ENCODE assay signal across 21 cellular contexts in the genomic region with DNA sequence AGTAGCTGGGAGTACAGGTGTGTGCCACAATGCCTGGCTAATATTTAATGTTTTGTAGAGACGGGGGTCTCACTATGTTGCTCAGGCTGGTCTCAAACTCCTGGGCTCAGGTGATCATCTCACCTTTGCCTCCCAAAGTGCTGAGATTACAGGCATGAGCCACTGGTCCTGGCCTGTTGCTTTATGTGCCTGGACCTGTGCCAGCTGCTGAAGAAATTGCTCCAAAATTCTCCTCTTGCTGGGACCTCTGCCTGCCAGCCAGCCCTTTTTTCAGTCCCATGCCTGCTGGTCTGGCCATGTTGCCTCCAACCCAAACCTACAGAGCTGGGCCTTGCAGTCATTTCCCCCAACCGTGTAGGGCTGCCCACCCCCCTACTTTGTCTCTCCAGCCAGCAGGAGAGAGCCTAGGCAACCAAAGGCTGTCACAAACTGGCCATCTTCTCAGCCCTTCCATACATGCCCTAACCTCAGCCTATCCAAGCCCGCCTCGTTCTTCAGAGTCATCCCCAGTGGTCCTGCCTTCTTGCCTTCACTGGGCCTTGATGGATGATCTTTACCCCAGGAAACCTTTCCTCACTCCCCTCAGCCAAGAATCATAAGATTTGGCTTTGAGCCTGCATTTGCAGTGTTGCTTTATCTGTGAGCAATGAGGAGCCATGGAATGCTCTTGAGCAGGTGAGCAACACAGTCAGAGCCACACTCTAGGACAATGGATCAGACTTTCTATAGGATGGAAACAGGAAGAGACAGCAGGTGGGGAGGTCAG. TPM values are rescaled to one million over a fixed set of nuclear protein-coding genes. Genes with fewer than 3 reads are reported as not detected.
DNase-seq lines count a peak whose midpoint lies in the region; ATAC-seq and TF ChIP-seq lines count a peak whose summit lies in the region.
"Had no signal": no experiment of that assay in that cellular context is flagged by ENCODE, and none has a peak within 500 bp of the region (broad histone marks: within the 10 kb centered on the region; RNA-seq: fewer than 3 reads in every experiment).

No MANE protein-coding gene starts in this region.

- H3K27me3 Mint-ChIP-seq in MCF 10A (ENCODE audit: insufficient read depth, unreplicated experiment) (no peaks in the 10 kb centered on the region), neural progenitor cell (ENCODE audit: insufficient read depth, low read depth) (peaks cover 7% of the 10 kb centered on the region)

- peaks cover 26% of the 10 kb centered on the region for H3K4me1 ChIP-seq in mammary epithelial cell (ENCODE audit: insufficient read depth, low read length)
- H3K4me1 ChIP-seq in esophagus squamous epithelium = peaks cover 24 to 87% (median 73%) of the 10 kb centered on the region in 3 donors
- peaks cover 4% of the 10 kb centered on the region for H3K4me1 ChIP-seq in neural progenitor cell
- H3K4me1 ChIP-seq in uterus = peaks cover 29 to 36% of the 10 kb centered on the region in 2 donors

- H3K27ac Mint-ChIP-seq in MCF 10A (ENCODE audit: low read depth, unreplicated experiment) (no peak overlapping the region), neural progenitor cell (peak overlapping the region; percentile 2)
- H3K27ac Mint-ChIP-seq: activated CD4-positive, alpha-beta T cell treated with anti-CD3 and anti-CD28 coated beads, Interleukin-2, amount 10 ng/mL, durations not matched to agents 24 days and 14 days had no signal

- H4K20me1 ChIP-seq in mammary epithelial cell (ENCODE audit: insufficient read depth, low read length) (no peaks in the 10 kb centered on the region), neural progenitor cell (ENCODE audit: low read depth) (no peaks in the 10 kb centered on the region)

- no peak overlapping the region for H3K4me3 ChIP-seq in mammary epithelial cell (replicated peaks in 1 of 3; ENCODE audit: insufficient read depth in 1 of 3, low read depth in 2 of 3, low read length in 3 of 3)
- no peak overlapping the region for H3K4me3 ChIP-seq in esophagus squamous epithelium
- H3K4me3 ChIP-seq in neural progenitor cell = no peak overlapping the region
- no peak overlapping the region for H3K4me3 ChIP-seq in uterus
- H3K4me3 ChIP-seq: Peyer's patch, tibial nerve had no signal

- no peak for TF ChIP-seq POLR2A in esophagus squamous epithelium (IDR thresholded peaks at IDR 0.05)
- TF ChIP-seq POLR2A in uterus (IDR thresholded peaks at IDR 0.05) = no peak

- CTCF ChIA-PET in MCF 10A (lab: Yijun Ruan, JAX) (interaction anchor here (0.6 to 1.5 kb wide), 9 partner anchors 8 to 749 kb away, joined by 3 to 7 read pairs (median 3); no protein-coding TSS in a partner anchor), mammary epithelial cell (lab: Charles Lee; ENCODE audit: low non-redundant PET) (no interaction called here)

- H3K27me3 ChIP-seq in mammary epithelial cell (ENCODE audit: insufficient read depth, low read length) = no peaks in the 10 kb centered on the region
- H3K27me3 ChIP-seq in esophagus squamous epithelium = no peaks in the 10 kb centered on the region
- no peaks in the 10 kb centered on the region for H3K27me3 ChIP-seq in neural progenitor cell
- H3K27me3 ChIP-seq in uterus = no peaks in the 10 kb centered on the region
- H3K27me3 ChIP-seq: Peyer's patch, tibial nerve had no signal

- DNase-seq in MCF 10A (ENCODE audit: unreplicated experiment) = peak; percentile 66
- no peak for DNase-seq in mammary epithelial cell
- no peak for DNase-seq in esophagus squamous epithelium (lab: John Stamatoyannopoulos, UW)
- DNase-seq in neural progenitor cell (ENCODE audit: low spot score) = no peak
- DNase-seq in uterus = peak; percentile 58 to 64
- no peak for DNase-seq in AG08396 (ENCODE audit: low spot score)
- DNase-seq: activated CD4-positive, alpha-beta T cell treated with anti-CD3 and anti-CD28 coated beads, Interleukin-2, amount 10 ng/mL, durations not matched to agents 24 days and 14 days; activated CD8-positive, alpha-beta memory T cell treated with anti-CD3 and anti-CD28 coated beads, Interleukin-2, amount 50 U/mL, for 4 hours; activated gamma-delta T cell treated with Interleukin-2 at 50 U/mL for 16 hours; DMS153; effector CD4-positive, alpha-beta T cell; KBM-7; NCI-H2107; occipital lobe had no signal

- H3K36me3 ChIP-seq in mammary epithelial cell (ENCODE audit: insufficient read depth, low read length) (no peaks in the 10 kb centered on the region), esophagus squamous epithelium (no peaks in the 10 kb centered on the region), neural progenitor cell (no peaks in the 10 kb centered on the region), uterus (no peaks in the 10 kb centered on the region)
- H3K36me3 ChIP-seq: tibial nerve had no signal

- dilution Hi-C loops in mammary epithelial cell (cut with HindIII; ENCODE audit: low sequenced_read_pairs) = no loop called here

- no peak overlapping the region for H3K9ac ChIP-seq in mammary epithelial cell (ENCODE audit: insufficient read depth, low read length)
- H3K9ac ChIP-seq in neural progenitor cell = no peak overlapping the region

- WGBS in mammary epithelial cell (ENCODE audit: low coverage, missing lambda C conversion rate) = 75% methylated on average over 4 of the region's 4 CpGs
- 49 to 71% methylated on average over 3 to 4 of the region's 4 CpGs for WGBS in esophagus squamous epithelium, 2 donors

- no peak overlapping the region for H3K4me3 Mint-ChIP-seq in MCF 10A (ENCODE audit: unreplicated experiment)
- H3K4me3 Mint-ChIP-seq in neural progenitor cell = no peak overlapping the region
- H3K4me3 Mint-ChIP-seq: activated CD4-positive, alpha-beta T cell treated with anti-CD3 and anti-CD28 coated beads, Interleukin-2, amount 10 ng/mL, durations not matched to agents 24 days and 14 days had no signal

- H3K79me2 ChIP-seq in mammary epithelial cell (ENCODE audit: insufficient read depth, low read length) = no peaks in the 10 kb centered on the region
- no peaks in the 10 kb centered on the region for H3K79me2 ChIP-seq in neural progenitor cell (ENCODE audit: low read depth)

- no peaks in the 10 kb centered on the region for H3F3A ChIP-seq in neural progenitor cell (ENCODE audit: low read depth)

- no peaks in the 10 kb centered on the region for H3K36me3 Mint-ChIP-seq in MCF 10A (ENCODE audit: insufficient read depth, unreplicated experiment)
- no peaks in the 10 kb centered on the region for H3K36me3 Mint-ChIP-seq in neural progenitor cell

- in situ Hi-C loops in mammary epithelial cell (cut with MboI; ENCODE audit: low sequenced_read_pairs in 2 of 2) = no loop called here

- no TSS peak for BruUV-seq in MCF 10A (replicated peaks; lab: Mats Ljungman, UMichigan)
- no TSS peak for BruUV-seq in mammary epithelial cell (replicated peaks; lab: Mats Ljungman, UMichigan)

- H3K4me1 Mint-ChIP-seq in MCF 10A (ENCODE audit: insufficient read depth, unreplicated experiment) (peaks cover 33% of the 10 kb centered on the region), neural progenitor cell (peaks cover 38% of the 10 kb centered on the region)
- H3K4me1 Mint-ChIP-seq: activated CD4-positive, alpha-beta T cell treated with anti-CD3 and anti-CD28 coated beads, Interleukin-2, amount 10 ng/mL, durations not matched to agents 24 days and 14 days had no signal

- H3K9me3 Mint-ChIP-seq in MCF 10A (ENCODE audit: unreplicated experiment) (no peaks in the 10 kb centered on the region), neural progenitor cell (no peaks in the 10 kb centered on the region)
- H3K9me3 Mint-ChIP-seq: activated CD4-positive, alpha-beta T cell treated with anti-CD3 and anti-CD28 coated beads, Interleukin-2, amount 10 ng/mL, durations not matched to agents 24 days and 14 days had no signal

- H2AFZ ChIP-seq in mammary epithelial cell (ENCODE audit: low read depth, low read length) (no peak overlapping the region), neural progenitor cell (replicated peaks) (no peak overlapping the region)

- ATAC-seq in GM18858 (IDR thresholded peaks at IDR 0.05; ENCODE audit: unreplicated experiment) (no peak), GM18868 (IDR thresholded peaks at IDR 0.05; ENCODE audit: unreplicated experiment) (no peak)
- ATAC-seq: SK-N-SH treated with all-trans-retinoic acid at 6 μM for 48 hours had no signal

- H3K4me2 ChIP-seq in mammary epithelial cell (ENCODE audit: insufficient read depth, low read depth, low read length) (no peak overlapping the region), neural progenitor cell (no peak overlapping the region)

- POLR2A ChIA-PET in MCF 10A (lab: Yijun Ruan, JAX) = interaction anchor here (0.8 to 1.2 kb wide), 6 partner anchors 10 to 88 kb away, joined by 3 to 5 read pairs (median 4); a partner anchor contains a TSS

- no peaks in the 10 kb centered on the region for H3K9me3 ChIP-seq in mammary epithelial cell (replicated peaks; ENCODE audit: insufficient read depth, low read length)
- H3K9me3 ChIP-seq in esophagus squamous epithelium = no peaks in the 10 kb centered on the region
- no peaks in the 10 kb centered on the region for H3K9me3 ChIP-seq in neural progenitor cell (ENCODE audit: low read depth)
- H3K9me3 ChIP-seq in uterus = no peaks in the 10 kb centered on the region
- H3K9me3 ChIP-seq: Peyer's patch, tibial nerve had no signal

- no peak for TF ChIP-seq CTCF in MCF 10A (IDR thresholded peaks at IDR 0.05; ENCODE audit: unreplicated experiment)
- TF ChIP-seq CTCF in mammary epithelial cell (conservative IDR thresholded peaks at IDR 0.05 in 1 of 2, IDR thresholded peaks at IDR 0.05 in 1 of 2; ENCODE audit: extremely low read depth in 1 of 2, insufficient read depth in 1 of 2, low read depth in 1 of 2, low read length in 2 of 2) = no peak
- TF ChIP-seq CTCF in esophagus squamous epithelium (IDR thresholded peaks at IDR 0.05) = no peak
- no peak for TF ChIP-seq CTCF in neural progenitor cell (IDR thresholded peaks at IDR 0.05)
- no peak for TF ChIP-seq CTCF in uterus (IDR thresholded peaks at IDR 0.05)

- intact Hi-C loops in MCF 10A (cut with micrococcal nuclease) (no loop called here), mammary epithelial cell (cut with micrococcal nuclease) (no loop called here), esophagus squamous epithelium (cut with DNase I) (no loop called here), uterus (cut with DNase I; ENCODE audit: low total_unique reads) (no loop called here)

- H3K27ac ChIP-seq in mammary epithelial cell (ENCODE audit: insufficient read depth, low read depth, low read length) (no peak overlapping the region), esophagus squamous epithelium (peak overlapping the region in 3 of 4 donors; percentile 10 to 58 (median 22)), neural progenitor cell (no peak overlapping the region), uterus (peak overlapping the region; percentile 65 to 86)
- H3K27ac ChIP-seq: C4-2B had no signal

RNA-seq across cellular contexts. Expression of a gene that starts 27.4 kb away (rescaled TPM):
- total RNA-seq in MCF 10A (2022) = 6.3 and 7.1 TPM in 2 replicates
- total RNA-seq in mammary epithelial cell = 1 to 10 TPM; 1.3 to 5.3 TPM
- polyA plus RNA-seq in mammary epithelial cell = 2.6 TPM
- polyA minus RNA-seq in mammary epithelial cell = 23.9 TPM
- total RNA-seq in esophagus squamous epithelium = 1 to 10 TPM; 2.5 to 8.8 (median 5.6) TPM
- 0.41 and 1.3 TPM in 2 replicates for total RNA-seq in neural progenitor cell (ENCODE audit: low replicate concordance)
- total RNA-seq in uterus = 100 to 1,000 TPM in 1 of 4 donors, 10 to 100 TPM in 1, 1 to 10 TPM in 2; 3.6 to 146 (median 10.6) TPM
- total RNA-seq: activated CD4-positive, alpha-beta T cell treated with anti-CD3 and anti-CD28 coated beads, Interleukin-2, amount 10 ng/mL, durations not matched to agents 24 days and 14 days had no signal

RNA-seq across cellular contexts. Expression of a gene that starts 48.0 kb away (rescaled TPM):
- not detected in 2 replicates for total RNA-seq in MCF 10A (2022)
- not detected for total RNA-seq in mammary epithelial cell
- polyA plus RNA-seq in mammary epithelial cell = not detected
- not detected for polyA minus RNA-seq in mammary epithelial cell
- under 1 TPM in 1 of 4 donors, not detected in 3; under 0.01 TPM for total RNA-seq in esophagus squamous epithelium
- total RNA-seq in neural progenitor cell (ENCODE audit: low replicate concordance) = 0.43 and 0.90 TPM in 2 replicates
- 10 to 100 TPM in 1 of 4 donors, 1 to 10 TPM in 2, not detected in 1; 3.2 to 69.1 (median 3.4) TPM for total RNA-seq in uterus
- total RNA-seq: H4 had no signal

Comparison
In these comparisons a context has a peak if more than half of its experiments do, and no peak if none do; other contexts are left out.
1. DNase-seq: peak in MCF 10A (single experiment) and uterus (2 of 2); none in mammary epithelial cell (single experiment), esophagus squamous epithelium (single experiment), neural progenitor cell (single experiment) and AG08396 (single experiment).
2. H3K27ac ChIP-seq: peak in esophagus squamous epithelium (3 of 4) and uterus (2 of 2); none in mammary epithelial cell (single experiment) and neural progenitor cell (single experiment).